Comparison of ENCODE assay signal across 9 cellular contexts in the genomic region with DNA sequence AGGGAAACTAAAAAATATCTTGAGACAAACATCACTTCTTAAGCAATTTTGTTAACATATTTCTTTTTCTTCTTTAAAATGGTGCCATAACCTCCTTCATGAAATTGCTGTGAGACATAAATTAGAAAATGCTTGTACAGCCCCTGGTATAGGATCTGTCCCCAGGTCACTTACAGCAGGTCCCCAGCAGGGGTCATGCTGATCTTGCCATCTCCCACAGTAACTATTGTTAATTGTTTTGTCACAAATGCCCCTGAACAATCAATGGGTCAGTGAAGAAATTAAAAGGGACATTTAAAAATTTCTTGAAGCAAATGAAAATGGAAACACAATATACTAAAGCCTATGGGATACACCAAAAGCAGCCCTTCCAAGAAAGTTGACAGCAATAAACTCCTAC.
DNase-seq lines count a peak whose midpoint lies in the region; ATAC-seq, FAIRE-seq and TF ChIP-seq lines count a peak whose summit lies in the region.
"Had no signal": no experiment of that assay in that cellular context is flagged by ENCODE, and none has a peak within 500 bp of the region (broad histone marks: within the 10 kb centered on the region; RNA-seq: fewer than 3 reads in every experiment).

No MANE protein-coding gene starts in this region.

- H3F3A ChIP-seq in GM23248 (ENCODE audit: insufficient read depth), result no peaks in the 10 kb centered on the region
- no peaks in the 10 kb centered on the region for H3F3A ChIP-seq in SU-DHL-6 (ENCODE audit: insufficient read depth)

- intact Hi-C loops in kidney (cut with DNase I), result no loop called here

- no peaks in the 10 kb centered on the region for H3K4me1 ChIP-seq in GM23248 (ENCODE audit: insufficient read depth)
- H3K4me1 ChIP-seq in kidney (ENCODE audit: control insufficient read depth in 1 of 2, insufficient read depth in 1 of 2, low read depth in 1 of 2, low read length in 2 of 2), result peaks cover 0 to 4% of the 10 kb centered on the region in 2 donors
- H3K4me1 ChIP-seq: SJCRH30 had no signal

- TF ChIP-seq CTCF in C4-2B (conservative IDR thresholded peaks at IDR 0.05) (peak; percentile 70), SU-DHL-6 (IDR thresholded peaks at IDR 0.05; ENCODE audit: insufficient read depth, low read length, poor library complexity, severe bottlenecking) (peak; percentile 48), kidney (IDR thresholded peaks at IDR 0.05; ENCODE audit: borderline replicate concordance, extremely low read depth, insufficient read depth) (peak; percentile 26)

- no peak for FAIRE-seq in kidney (lab: Jason Lieb, UNC)

- DNase-seq in GM23248, result peak; percentile 40
- DNase-seq in kidney, result no peak
- DNase-seq in medulla oblongata (ENCODE audit: extremely low spot score), result no peak
- no peak for DNase-seq in Ammon's horn (ENCODE audit: low spot score)
- no peak for DNase-seq in GF-D8 (lab: John Stamatoyannopoulos, UW)

- H3K9me3 ChIP-seq in GM23248 (ENCODE audit: low read depth), result no peaks in the 10 kb centered on the region
- peaks cover 11% of the 10 kb centered on the region; the same call in 1 of the 2 replicates for H3K9me3 ChIP-seq in SU-DHL-6 (ENCODE audit: insufficient read depth, low read length)
- H3K9me3 ChIP-seq in kidney (ENCODE audit: control insufficient read depth in 1 of 2, low read length in 2 of 2), result peaks cover 0 to 4% of the 10 kb centered on the region in 2 donors

- H3K36me3 ChIP-seq in GM23248 (ENCODE audit: low read depth) (peaks cover 11% of the 10 kb centered on the region; the same call in 1 of the 2 replicates), SU-DHL-6 (ENCODE audit: low read length) (peaks cover 9% of the 10 kb centered on the region; the same call in 1 of the 2 replicates), kidney (ENCODE audit: control insufficient read depth in 1 of 2, insufficient read depth in 2 of 2, low read length in 2 of 2) (peaks cover 7 to 9% of the 10 kb centered on the region in 2 donors)
- H3K36me3 ChIP-seq: SJCRH30 had no signal

- no peaks in the 10 kb centered on the region for H3K27me3 ChIP-seq in GM23248 (replicated peaks; ENCODE audit: insufficient read depth)
- H3K27me3 ChIP-seq in SU-DHL-6 (ENCODE audit: low read length), result no peaks in the 10 kb centered on the region

- in situ Hi-C loops in GM23248 (cut with MboI), result loop anchor here (10.0 kb wide), 1 partner anchor 132 kb away; a partner anchor contains a TSS

- no peak overlapping the region for H3K4me2 ChIP-seq in GM23248 (ENCODE audit: unreplicated experiment)
- H3K4me2 ChIP-seq in SU-DHL-6 (ENCODE audit: low read depth, low read length, poor library complexity, severe bottlenecking), result no peak overlapping the region

- H3K27ac ChIP-seq in C4-2B, result no peak overlapping the region
- no peak overlapping the region for H3K27ac ChIP-seq in GM23248
- no peak overlapping the region for H3K27ac ChIP-seq in SU-DHL-6 (ENCODE audit: low read depth, low read length)
- H3K27ac ChIP-seq in kidney (ENCODE audit: low read depth in 2 of 2, low read length in 2 of 2), result no peak overlapping the region
- H3K27ac ChIP-seq: SJCRH30 had no signal

- ATAC-seq in HG03469 (IDR thresholded peaks at IDR 0.05; ENCODE audit: unreplicated experiment), result no peak

- no peak overlapping the region for H2AFZ ChIP-seq in GM23248
- no peak overlapping the region for H2AFZ ChIP-seq in SU-DHL-6 (ENCODE audit: low read depth, low read length, severe bottlenecking)

- H3K9me2 ChIP-seq in GM23248 (ENCODE audit: insufficient read depth) (no peaks in the 10 kb centered on the region), SU-DHL-6 (replicated peaks; ENCODE audit: insufficient read depth, low read length) (no peaks in the 10 kb centered on the region)

- no peak overlapping the region for H3K4me3 ChIP-seq in GM23248
- H3K4me3 ChIP-seq in SU-DHL-6 (ENCODE audit: insufficient read depth, low read length, poor library complexity, severe bottlenecking), result no peak overlapping the region
- H3K4me3 ChIP-seq in kidney (ENCODE audit: low read length in 2 of 2), result no peak overlapping the region
- H3K4me3 ChIP-seq: SJCRH30 had no signal

- H3K79me2 ChIP-seq in GM23248 (ENCODE audit: insufficient read depth) (no peaks in the 10 kb centered on the region), SU-DHL-6 (ENCODE audit: insufficient read depth, low read length) (no peaks in the 10 kb centered on the region)

- H3K9ac ChIP-seq in GM23248 (no peak overlapping the region), SU-DHL-6 (ENCODE audit: low read length) (no peak overlapping the region), kidney (ENCODE audit: low read length in 2 of 2) (no peak overlapping the region)

- H4K20me1 ChIP-seq in GM23248 (ENCODE audit: insufficient read depth) (no peaks in the 10 kb centered on the region), SU-DHL-6 (ENCODE audit: low read depth, low read length) (no peaks in the 10 kb centered on the region)
